In genomic region chr19:38309615-38310278, GRCh38 we compare ENCODE assay signal across 28 cellular contexts.
"Had no signal": no experiment of that assay in that cellular context is flagged by ENCODE, and none has a peak within 500 bp of the region (broad histone marks: within the 10 kb centered on the region; RNA-seq: fewer than 3 reads in every experiment).

No MANE protein-coding gene starts in this region.

- H3K4me1 ChIP-seq: right atrium auricular region, right lobe of liver, testis had no signal

- H3K27me3 ChIP-seq: left lung, neutrophil, ovary, right atrium auricular region, right lobe of liver, stomach, testis, thyroid gland, transverse colon, upper lobe of left lung had no signal

- H3K9me3 Mint-ChIP-seq: naive thymus-derived CD8-positive, alpha-beta T cell; nephron; neural crest cell had no signal

- H3K27ac ChIP-seq: left lung, lower lobe of right lung, neutrophil, ovary, right atrium auricular region, right lobe of liver, stomach, testis, thyroid gland, transverse colon, upper lobe of left lung had no signal

- H3K4me2 ChIP-seq: smooth muscle cell had no signal

- H3K9me3 ChIP-seq: left lung, lower lobe of right lung, neutrophil, ovary, right atrium auricular region, right lobe of liver, stomach, testis, thyroid gland, transverse colon, upper lobe of left lung had no signal

- H3K4me3 Mint-ChIP-seq: naive thymus-derived CD8-positive, alpha-beta T cell; nephron; neural crest cell; stimulated activated naive B cell treated with anti-CD40 and anti-IgM and Interleukin-4, amounts not matched to agents 10 μg/mL and 1 μg/mL and 100 μg/mL, for 72 hours had no signal

- H3K36me3 ChIP-seq: ovary, thyroid gland had no signal

- H3K4me1 Mint-ChIP-seq: nephron had no signal

- H3K27ac Mint-ChIP-seq: nephron; progenitor cell of endocrine pancreas; stimulated activated naive B cell treated with anti-CD40 and anti-IgM and Interleukin-4, amounts not matched to agents 10 μg/mL and 1 μg/mL and 100 μg/mL, for 72 hours had no signal

- DNase-seq: hippocampal formation; kidney; left colon; lower lobe of right lung; mammary epithelial cell; mesenchymal stem cell; naive thymus-derived CD8-positive, alpha-beta T cell; occipital lobe; ovary; right lobe of liver; stimulated activated CD4-positive, alpha-beta T cell treated with anti-CD3 and anti-CD28 coated beads, Interleukin-12 subunit alpha, Interleukin-12 subunit beta, amount 100 ng/mL, for 4 hours; stimulated activated CD4-positive, alpha-beta T cell treated with anti-CD3 and anti-CD28 coated beads, Interleukin-15, amount 100 ng/mL, for 24 hours; stimulated activated CD4-positive, alpha-beta T cell treated with anti-CD3 and anti-CD28 coated beads, Interleukin-2, amount 100 ng/mL, for 24 hours; stimulated activated CD4-positive, alpha-beta T cell treated with anti-CD3 and anti-CD28 coated beads, Interleukin-4, amount 100 ng/mL, for 1 hour; stimulated activated naive B cell treated with anti-CD40 and anti-IgM and Interleukin-4, amounts not matched to agents 10 μg/mL and 1 μg/mL and 100 μg/mL, for 72 hours; stimulated activated naive CD8-positive, alpha-beta T cell treated with anti-CD3 and anti-CD28 coated beads, Interleukin-15, Interleukin-2, amounts not matched to agents 100 U/mL and 50 U/mL, for 24 hours; stomach; testis; thyroid gland; transverse colon had no signal

- H3K27me3 Mint-ChIP-seq: naive thymus-derived CD8-positive, alpha-beta T cell; progenitor cell of endocrine pancreas; stimulated activated naive B cell treated with anti-CD40 and anti-IgM and Interleukin-4, amounts not matched to agents 10 μg/mL and 1 μg/mL and 100 μg/mL, for 72 hours had no signal

- H3K4me3 ChIP-seq: left lung, lower lobe of right lung, ovary, right atrium auricular region, right lobe of liver, smooth muscle cell, stomach, testis, thyroid gland, transverse colon, upper lobe of left lung had no signal

- ATAC-seq: left colon; left lung; lower lobe of right lung; naive thymus-derived CD8-positive, alpha-beta T cell; stimulated activated naive B cell treated with anti-CD40 and anti-IgM and Interleukin-4, amounts not matched to agents 10 μg/mL and 1 μg/mL and 100 μg/mL, for 72 hours; stimulated activated naive CD8-positive, alpha-beta T cell treated with anti-CD3 and anti-CD28 coated beads, Interleukin-15, Interleukin-2, amounts not matched to agents 100 U/mL and 50 U/mL, for 24 hours had no signal

- FAIRE-seq: kidney had no signal
